Comparison of ENCODE assay signal across 8 cellular contexts in genomic region chr15:35751421-35752133, GRCh38.
DNase-seq lines count a peak whose midpoint lies in the region; ATAC-seq and TF ChIP-seq lines count a peak whose summit lies in the region.

No MANE protein-coding gene starts in this region.

- H3K4me3 ChIP-seq in DOHH2 (ENCODE audit: low read length) (0 out of 2 replicates have a peak overlapping the region, but pooled peaks have one; percentile 16), cardiac fibroblast (replicated peaks in 1 of 2; ENCODE audit: low read depth in 2 of 2, low read length in 2 of 2) (no peak overlapping the region)

- H3K4me2 ChIP-seq in DOHH2 (ENCODE audit: low read length): peak overlapping the region; percentile 19

- peaks cover 8% of the 10 kb centered on the region for H3K4me1 ChIP-seq in DOHH2 (ENCODE audit: control insufficient read depth, low read length)

- peak; percentile 81 for TF ChIP-seq CTCF in DOHH2 (IDR thresholded peaks at IDR 0.05; ENCODE audit: low read depth, low read length, poor library complexity, severe bottlenecking)
- peak; percentile 71 for TF ChIP-seq CTCF in cardiac fibroblast (IDR thresholded peaks at IDR 0.05; ENCODE audit: low read depth, low read length)

- DNase-seq in GOT3 (lab: John Stamatoyannopoulos, UW) (peak; percentile 17), NCI-H1436 treated with DMSO at 0.1 percent for 48 hours (lab: John Stamatoyannopoulos, UW) (peak; percentile 10), T-helper 9 cell (peak; percentile 11), cardiac fibroblast (ENCODE audit: low read depth in 2 of 2) (peak; percentile 86), kidney tubule cell (ENCODE audit: low spot score) (peak; percentile 65)
- DNase-seq in stimulated activated CD4-positive, alpha-beta T cell treated with anti-CD3 and anti-CD28 coated beads, Interleukin-2, amount 100 ng/mL, for 24 hours: peak; percentile 60 to 66

- ATAC-seq in HG03520 (IDR thresholded peaks at IDR 0.05; ENCODE audit: unreplicated experiment): no peak

- no peaks in the 10 kb centered on the region for H3K79me2 ChIP-seq in DOHH2 (ENCODE audit: control insufficient read depth, low read length)

- H3F3A ChIP-seq in DOHH2 (ENCODE audit: control insufficient read depth, insufficient read depth): no peaks in the 10 kb centered on the region

- no peaks in the 10 kb centered on the region for H4K20me1 ChIP-seq in DOHH2 (ENCODE audit: control insufficient read depth, insufficient read depth, low read depth, low read length)

- H3K27ac ChIP-seq in DOHH2 (ENCODE audit: low read depth, low read length): no peak overlapping the region

- no peaks in the 10 kb centered on the region for H3K9me2 ChIP-seq in DOHH2 (replicated peaks; ENCODE audit: control insufficient read depth, low read length)

- no peaks in the 10 kb centered on the region for H3K36me3 ChIP-seq in DOHH2 (ENCODE audit: control insufficient read depth, low read length)

- no peaks in the 10 kb centered on the region for H3K27me3 ChIP-seq in DOHH2 (ENCODE audit: control insufficient read depth, low read length)

- no peaks in the 10 kb centered on the region for H3K9me3 ChIP-seq in DOHH2 (ENCODE audit: control insufficient read depth, insufficient read depth, low read length)

Comparison
In these comparisons a context has a peak if more than half of its experiments do, and no peak if none do; other contexts are left out.
1. DNase-seq: peak in every context shown above with its lines; median percentile 86 in cardiac fibroblast; 65 in kidney tubule cell; 63 in stimulated activated CD4-positive, alpha-beta T cell treated with anti-CD3 and anti-CD28 coated beads, Interleukin-2, amount 100 ng/mL, for 24 hours; 17 in GOT3; 11 in T-helper 9 cell; 10 in NCI-H1436 treated with DMSO at 0.1 percent for 48 hours.